Comparison of ENCODE assay signal across 1 cellular context in the genomic region with DNA sequence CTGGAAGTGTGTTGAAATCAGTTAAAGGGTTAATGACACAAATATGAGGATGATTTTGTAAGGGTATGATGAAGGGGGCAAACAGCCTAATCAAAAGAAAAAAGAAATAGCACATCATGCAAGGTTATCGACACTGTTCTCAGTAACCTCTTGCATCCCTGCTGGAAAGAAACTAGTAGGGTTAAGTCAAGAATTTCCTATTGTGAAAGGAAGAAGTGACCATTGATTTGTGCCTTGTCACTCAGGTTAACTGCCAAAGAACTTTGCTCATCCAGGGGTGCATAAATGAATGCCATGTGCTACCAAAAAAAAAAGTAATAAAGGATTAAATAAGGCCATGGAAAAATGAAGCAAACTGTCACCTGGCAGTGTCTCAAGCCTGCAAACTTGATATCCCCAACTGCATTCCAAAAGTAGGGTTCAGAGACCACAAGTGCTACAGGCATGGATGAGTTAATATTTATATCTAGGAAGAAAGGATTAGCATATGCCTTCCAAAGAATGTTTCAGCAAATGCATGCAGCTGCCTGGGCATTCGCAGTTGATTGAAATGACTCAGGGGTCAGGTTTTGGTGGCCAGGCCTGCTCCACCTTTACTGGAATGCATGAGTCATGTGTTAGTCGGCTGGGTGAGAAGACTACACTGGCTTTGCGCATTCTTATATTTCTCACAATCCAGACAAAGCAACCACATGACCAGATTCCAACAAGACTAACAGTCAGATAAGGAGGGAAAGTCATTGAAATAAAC.
TF ChIP-seq lines count a peak whose summit lies in the region.

No MANE protein-coding gene starts in this region.

TF ChIP-seq in A549, 52 proteins besides CTCF, POLR2A, EP300 and RAD21 (continued from another document):
- TF ChIP-seq E2F6 (IDR thresholded peaks at IDR 0.05; ENCODE audit: borderline replicate concordance, low read depth) = peak; percentile 69; the same call in 1 of the 2 replicates
- TF ChIP-seq ATOH8 (CRISPR knock-in tag; IDR thresholded peaks at IDR 0.05; ENCODE audit: low read depth) = no peak
- TF ChIP-seq, protein P1, sequence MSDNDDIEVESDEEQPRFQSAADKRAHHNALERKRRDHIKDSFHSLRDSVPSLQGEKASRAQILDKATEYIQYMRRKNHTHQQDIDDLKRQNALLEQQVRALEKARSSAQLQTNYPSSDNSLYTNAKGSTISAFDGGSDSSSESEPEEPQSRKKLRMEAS (IDR thresholded peaks at IDR 0.05) = peak; percentile 86
- peak; percentile 87 for TF ChIP-seq PBX3 (IDR thresholded peaks at IDR 0.05)
- TF ChIP-seq HDAC2 (IDR thresholded peaks at IDR 0.05) = no peak
- TF ChIP-seq, protein P2, sequence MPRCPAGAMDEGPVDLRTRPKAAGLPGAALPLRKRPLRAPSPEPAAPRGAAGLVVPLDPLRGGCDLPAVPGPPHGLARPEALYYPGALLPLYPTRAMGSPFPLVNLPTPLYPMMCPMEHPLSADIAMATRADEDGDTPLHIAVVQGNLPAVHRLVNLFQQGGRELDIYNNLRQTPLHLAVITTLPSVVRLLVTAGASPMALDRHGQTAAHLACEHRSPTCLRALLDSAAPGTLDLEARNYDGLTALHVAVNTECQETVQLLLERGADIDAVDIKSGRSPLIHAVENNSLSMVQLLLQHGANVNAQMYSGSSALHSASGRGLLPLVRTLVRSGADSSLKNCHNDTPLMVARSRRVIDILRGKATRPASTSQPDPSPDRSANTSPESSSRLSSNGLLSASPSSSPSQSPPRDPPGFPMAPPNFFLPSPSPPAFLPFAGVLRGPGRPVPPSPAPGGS (IDR thresholded peaks at IDR 0.05) = peak; percentile 74; the same call in 1 of the 3 replicates
- TF ChIP-seq JUN (IDR thresholded peaks at IDR 0.05) = peak; percentile 82 to 98; a peak in 4 of 5 replicates
- peak; percentile 51 for TF ChIP-seq MAFK (IDR thresholded peaks at IDR 0.05; ENCODE audit: partially characterized antibody)
- TF ChIP-seq, protein P3, sequence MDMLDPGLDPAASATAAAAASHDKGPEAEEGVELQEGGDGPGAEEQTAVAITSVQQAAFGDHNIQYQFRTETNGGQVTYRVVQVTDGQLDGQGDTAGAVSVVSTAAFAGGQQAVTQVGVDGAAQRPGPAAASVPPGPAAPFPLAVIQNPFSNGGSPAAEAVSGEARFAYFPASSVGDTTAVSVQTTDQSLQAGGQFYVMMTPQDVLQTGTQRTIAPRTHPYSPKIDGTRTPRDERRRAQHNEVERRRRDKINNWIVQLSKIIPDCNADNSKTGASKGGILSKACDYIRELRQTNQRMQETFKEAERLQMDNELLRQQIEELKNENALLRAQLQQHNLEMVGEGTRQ (IDR thresholded peaks at IDR 0.05) = peak; percentile 79
- TF ChIP-seq REST (IDR thresholded peaks at IDR 0.05) = no peak
- no peak for TF ChIP-seq TP53 (CRISPR knock-in tag; IDR thresholded peaks at IDR 0.05)
- peak; percentile 75 for TF ChIP-seq RARB (CRISPR knock-in tag; IDR thresholded peaks at IDR 0.05)
- TF ChIP-seq CHD2 (IDR thresholded peaks at IDR 0.05; ENCODE audit: low read length, partially characterized antibody) = no peak
- TF ChIP-seq EHF (CRISPR knock-in tag; IDR thresholded peaks at IDR 0.05) = 0 out of 2 replicates have a peak, but pooled peaks have one; percentile 34
- TF ChIP-seq SMC3 (IDR thresholded peaks at IDR 0.05) = peak; percentile 64
- TF ChIP-seq NPAS2 (CRISPR knock-in tag; IDR thresholded peaks at IDR 0.05; ENCODE audit: borderline replicate concordance) = no peak; the same call in 1 of the 2 replicates
